ENCODE assay signal across 1 cellular context in genomic region chr1:226123212-226123560, GRCh38.
TF ChIP-seq lines count a peak whose summit lies in the region.

No MANE protein-coding gene starts in this region.

TF ChIP-seq in GM12878, 131 proteins besides CTCF, POLR2A, EP300 and RAD21 (continued from another document):
- TF ChIP-seq NRF1 (conservative IDR thresholded peaks at IDR 0.05; ENCODE audit: low read depth, low read length) = no peak
- TF ChIP-seq E2F8 (IDR thresholded peaks at IDR 0.05; ENCODE audit: low read depth, partially characterized antibody) = no peak
- no peak for TF ChIP-seq CREM (IDR thresholded peaks at IDR 0.05; ENCODE audit: low read depth)
- no peak for TF ChIP-seq ZSCAN29 (IDR thresholded peaks at IDR 0.05)
- TF ChIP-seq RFX5 (IDR thresholded peaks at IDR 0.05; ENCODE audit: low read depth, low read length) = no peak
- TF ChIP-seq BACH1 (IDR thresholded peaks at IDR 0.05; ENCODE audit: borderline replicate concordance) = no peak
